10 cellular contexts compared by ENCODE assay signal in the genomic region with DNA sequence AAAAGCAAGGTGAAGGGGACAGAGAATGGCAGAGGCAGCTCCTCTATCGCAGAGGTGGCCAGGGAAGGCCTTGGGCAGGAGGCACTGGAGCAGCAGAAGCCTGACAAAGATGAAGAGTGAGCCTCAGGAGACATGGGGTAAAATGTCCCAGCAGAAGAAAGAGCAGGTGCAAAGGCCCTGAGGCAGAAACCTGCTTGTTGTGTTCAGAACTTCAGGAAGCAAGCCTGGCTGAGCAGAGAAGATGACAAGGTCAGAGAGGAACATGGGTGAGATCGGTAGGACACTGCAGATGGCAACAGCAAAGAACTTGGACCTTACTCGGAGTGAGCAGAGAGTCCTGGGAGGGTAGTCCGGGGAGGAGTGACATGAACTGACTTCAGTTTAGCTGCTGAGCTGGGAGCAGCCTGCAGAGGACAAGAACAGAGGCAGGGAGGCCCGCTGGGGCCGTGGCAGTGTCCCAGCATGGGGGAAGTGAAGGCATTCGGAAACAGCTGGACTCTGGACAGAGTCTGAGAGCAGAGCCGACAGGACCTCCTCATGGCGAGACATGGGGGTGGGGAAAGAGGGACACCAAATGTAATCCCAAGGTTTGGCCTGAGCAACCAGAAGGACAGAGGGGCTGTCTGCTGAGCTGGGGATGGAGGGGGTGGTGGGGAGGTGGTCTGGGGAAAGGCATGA.
DNase-seq lines count a peak whose midpoint lies in the region; ATAC-seq and TF ChIP-seq lines count a peak whose summit lies in the region.
"Had no signal": no experiment of that assay in that cellular context is flagged by ENCODE, and none has a peak within 500 bp of the region (broad histone marks: within the 10 kb centered on the region; RNA-seq: fewer than 3 reads in every experiment).

No MANE protein-coding gene starts in this region.

- no peaks in the 10 kb centered on the region for H3K27me3 Mint-ChIP-seq in activated CD8-positive, alpha-beta memory T cell treated with anti-CD3 and anti-CD28 coated beads, Interleukin-2, amount 10 ng/mL, durations not matched to agents 7 days and 5 days
- H3K27me3 Mint-ChIP-seq in activated T-helper 2 cell treated with anti-CD3 and anti-CD28 coated beads, Interferon-gamma antibody, Interleukin-2, Interleukin-4, amounts not matched to agents 10 μg/mL and 5 μg/mL and 100 μg/mL, durations not matched to agents 14 hours and 24 hours and 36 hours (ENCODE audit: low read depth): no peaks in the 10 kb centered on the region
- H3K27me3 Mint-ChIP-seq in immature natural killer cell (ENCODE audit: low read depth in 3 of 3): peaks cover 16 to 45% (median 24%) of the 10 kb centered on the region in 3 donors

- CTCF ChIA-PET in activated CD8-positive, alpha-beta memory T cell treated with anti-CD3 and anti-CD28 coated beads, Interleukin-2, amount 10 ng/mL, durations not matched to agents 7 days and 5 days (lab: Charles Lee): interaction anchor here (1.6 kb wide), 1 partner anchor 30 kb away, joined by 4 read pairs; no protein-coding TSS in a partner anchor

- no peaks in the 10 kb centered on the region for H3K27me3 ChIP-seq in suprapubic skin

- TF ChIP-seq POLR2A in suprapubic skin (IDR thresholded peaks at IDR 0.05) (no peak), lower leg skin (IDR thresholded peaks at IDR 0.05) (no peak)

- no peaks in the 10 kb centered on the region for H3K9me3 Mint-ChIP-seq in activated CD8-positive, alpha-beta memory T cell treated with anti-CD3 and anti-CD28 coated beads, Interleukin-2, amount 10 ng/mL, durations not matched to agents 7 days and 5 days (ENCODE audit: low read depth)
- H3K9me3 Mint-ChIP-seq in activated T-helper 2 cell treated with anti-CD3 and anti-CD28 coated beads, Interferon-gamma antibody, Interleukin-2, Interleukin-4, amounts not matched to agents 10 μg/mL and 5 μg/mL and 100 μg/mL, durations not matched to agents 14 hours and 24 hours and 36 hours: no peaks in the 10 kb centered on the region
- H3K9me3 Mint-ChIP-seq in immature natural killer cell: no peaks in the 10 kb centered on the region

- H3K36me3 ChIP-seq in suprapubic skin: no peaks in the 10 kb centered on the region

- 83% methylated on average over 9 of the region's 9 CpGs for WGBS in suprapubic skin
- 81 to 87% methylated on average over 9 of the region's 9 CpGs for whole genome bisulfite sequencing in lower leg skin, 2 donors

- ATAC-seq in activated CD8-positive, alpha-beta memory T cell treated with anti-CD3 and anti-CD28 coated beads, Interleukin-2, amount 10 ng/mL, durations not matched to agents 7 days and 5 days: no peak
- ATAC-seq in omental fat pad (ENCODE audit: low FRiP score) (no peak), GM19328 (IDR thresholded peaks at IDR 0.05; ENCODE audit: unreplicated experiment) (no peak)

- TF ChIP-seq EP300 in suprapubic skin (IDR thresholded peaks at IDR 0.05): no peak

- no peak overlapping the region for H3K4me3 Mint-ChIP-seq in activated CD8-positive, alpha-beta memory T cell treated with anti-CD3 and anti-CD28 coated beads, Interleukin-2, amount 10 ng/mL, durations not matched to agents 7 days and 5 days
- H3K4me3 Mint-ChIP-seq in activated T-helper 2 cell treated with anti-CD3 and anti-CD28 coated beads, Interferon-gamma antibody, Interleukin-2, Interleukin-4, amounts not matched to agents 10 μg/mL and 5 μg/mL and 100 μg/mL, durations not matched to agents 14 hours and 24 hours and 36 hours (ENCODE audit: low read depth): no peak overlapping the region
- H3K4me3 Mint-ChIP-seq in immature natural killer cell: peak overlapping the region; percentile 73 to 93 (median 85)

- TF ChIP-seq CTCF in suprapubic skin (IDR thresholded peaks at IDR 0.05) (no peak), lower leg skin (IDR thresholded peaks at IDR 0.05) (no peak), omental fat pad (IDR thresholded peaks at IDR 0.05) (no peak)

- peaks cover 58% of the 10 kb centered on the region for H3K36me3 Mint-ChIP-seq in activated CD8-positive, alpha-beta memory T cell treated with anti-CD3 and anti-CD28 coated beads, Interleukin-2, amount 10 ng/mL, durations not matched to agents 7 days and 5 days
- peaks cover 47% of the 10 kb centered on the region for H3K36me3 Mint-ChIP-seq in activated T-helper 2 cell treated with anti-CD3 and anti-CD28 coated beads, Interferon-gamma antibody, Interleukin-2, Interleukin-4, amounts not matched to agents 10 μg/mL and 5 μg/mL and 100 μg/mL, durations not matched to agents 14 hours and 24 hours and 36 hours (ENCODE audit: low read depth)
- peaks cover 19 to 32% (median 26%) of the 10 kb centered on the region in 3 donors for H3K36me3 Mint-ChIP-seq in immature natural killer cell

- H3K27ac Mint-ChIP-seq in activated CD8-positive, alpha-beta memory T cell treated with anti-CD3 and anti-CD28 coated beads, Interleukin-2, amount 10 ng/mL, durations not matched to agents 7 days and 5 days: peak overlapping the region; percentile 80
- H3K27ac Mint-ChIP-seq in activated T-helper 2 cell treated with anti-CD3 and anti-CD28 coated beads, Interferon-gamma antibody, Interleukin-2, Interleukin-4, amounts not matched to agents 10 μg/mL and 5 μg/mL and 100 μg/mL, durations not matched to agents 14 hours and 24 hours and 36 hours: peak overlapping the region; percentile 0
- H3K27ac Mint-ChIP-seq in immature natural killer cell: peak overlapping the region; percentile 85 to 96 (median 92)

- H3K4me3 ChIP-seq in suprapubic skin (no peak overlapping the region), lower leg skin (ENCODE audit: low read depth, poor library complexity, severe bottlenecking) (no peak overlapping the region)

- intact Hi-C loops in activated T-helper 2 cell treated with anti-CD3 and anti-CD28 coated beads, Interferon-gamma antibody, Interleukin-2, Interleukin-4, amounts not matched to agents 10 μg/mL and 5 μg/mL and 100 μg/mL, durations not matched to agents 14 hours and 24 hours and 36 hours (cut with micrococcal nuclease): no loop called here
- intact Hi-C loops in lower leg skin (cut with DNase I; ENCODE audit: low total_unique reads): no loop called here

- peaks cover 88% of the 10 kb centered on the region for H3K4me1 Mint-ChIP-seq in activated CD8-positive, alpha-beta memory T cell treated with anti-CD3 and anti-CD28 coated beads, Interleukin-2, amount 10 ng/mL, durations not matched to agents 7 days and 5 days
- peaks cover 47% of the 10 kb centered on the region for H3K4me1 Mint-ChIP-seq in activated T-helper 2 cell treated with anti-CD3 and anti-CD28 coated beads, Interferon-gamma antibody, Interleukin-2, Interleukin-4, amounts not matched to agents 10 μg/mL and 5 μg/mL and 100 μg/mL, durations not matched to agents 14 hours and 24 hours and 36 hours (ENCODE audit: low read depth)
- H3K4me1 Mint-ChIP-seq in immature natural killer cell: peaks cover 100% of the 10 kb centered on the region in 2 donors

- H3K9me3 ChIP-seq in suprapubic skin: no peaks in the 10 kb centered on the region

- DNase-seq in activated CD8-positive, alpha-beta memory T cell treated with anti-CD3 and anti-CD28 coated beads, Interleukin-2, amount 10 ng/mL, durations not matched to agents 7 days and 5 days: no peak
- DNase-seq in activated CD8-positive, alpha-beta memory T cell treated with anti-CD3 and anti-CD28 coated beads, Interleukin-2, amount 50 U/mL, for 48 hours: no peak
- no peak for DNase-seq in activated T-helper 2 cell treated with anti-CD3 and anti-CD28 coated beads, Interferon-gamma antibody, Interleukin-2, Interleukin-4, amounts not matched to agents 10 μg/mL and 5 μg/mL and 100 μg/mL, durations not matched to agents 14 hours and 24 hours and 36 hours (ENCODE audit: low spot score)
- DNase-seq in immature natural killer cell: no peak
- DNase-seq in suprapubic skin (ENCODE audit: low spot score in 2 of 2): no peak
- DNase-seq in lower leg skin (ENCODE audit: low spot score in 2 of 2): no peak
- no peak for DNase-seq in omental fat pad (ENCODE audit: low spot score)
- DNase-seq: effector CD8-positive, alpha-beta T cell; NCI-H2029 had no signal

- peaks cover 30% of the 10 kb centered on the region for H3K4me1 ChIP-seq in suprapubic skin

- peak overlapping the region; percentile 87 for H3K27ac ChIP-seq in suprapubic skin

Comparison
In these comparisons a context has a peak if more than half of its experiments do, and no peak if none do; other contexts are left out.
1. H3K27ac Mint-ChIP-seq: peak in every context shown above with its lines; median percentile 92 in immature natural killer cell; 80 in activated CD8-positive, alpha-beta memory T cell treated with anti-CD3 and anti-CD28 coated beads, Interleukin-2, amount 10 ng/mL, durations not matched to agents 7 days and 5 days; 0 in activated T-helper 2 cell treated with anti-CD3 and anti-CD28 coated beads, Interferon-gamma antibody, Interleukin-2, Interleukin-4, amounts not matched to agents 10 μg/mL and 5 μg/mL and 100 μg/mL, durations not matched to agents 14 hours and 24 hours and 36 hours.
2. H3K4me3 Mint-ChIP-seq: peak in immature natural killer cell (5 of 5); none in activated CD8-positive, alpha-beta memory T cell treated with anti-CD3 and anti-CD28 coated beads, Interleukin-2, amount 10 ng/mL, durations not matched to agents 7 days and 5 days (single experiment) and activated T-helper 2 cell treated with anti-CD3 and anti-CD28 coated beads, Interferon-gamma antibody, Interleukin-2, Interleukin-4, amounts not matched to agents 10 μg/mL and 5 μg/mL and 100 μg/mL, durations not matched to agents 14 hours and 24 hours and 36 hours (single experiment).